8 cellular contexts compared by ENCODE assay signal in the genomic region with DNA sequence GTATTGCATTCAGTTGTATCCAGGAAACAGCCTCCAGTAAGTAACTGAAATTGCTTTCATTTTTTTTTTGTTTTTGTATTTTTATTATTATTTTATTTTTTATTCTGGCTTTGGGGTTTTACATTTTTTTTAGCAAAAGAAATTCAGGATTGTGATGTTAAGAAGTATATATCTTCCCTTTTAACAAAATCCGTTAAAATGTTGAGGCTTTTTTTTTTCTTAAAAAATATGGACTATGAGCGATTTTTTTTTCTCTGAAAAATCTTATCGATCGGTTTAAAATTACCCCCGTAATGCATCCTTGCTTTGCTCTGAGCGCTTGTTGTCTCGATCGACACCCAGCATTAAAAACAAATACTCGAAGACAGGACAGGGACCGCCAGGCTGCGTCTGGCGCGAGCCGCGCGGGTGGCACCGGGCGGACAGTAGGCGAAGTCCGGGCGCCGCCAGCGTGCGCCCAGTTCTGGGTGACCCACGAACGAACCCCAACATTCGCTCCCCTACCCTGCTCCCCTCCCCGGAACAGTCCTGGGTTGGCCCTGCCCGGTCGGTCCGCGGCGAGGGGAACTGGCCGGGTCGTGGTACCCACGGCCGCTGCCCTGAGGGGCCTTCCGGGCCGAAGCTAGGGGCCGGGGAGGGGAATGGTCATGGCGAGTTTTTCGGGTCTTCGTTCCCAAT. TPM values are rescaled to one million over a fixed set of nuclear protein-coding genes. Genes with fewer than 3 reads are reported as not detected.
A peak's percentile ranks its signal among the peaks of the same experiment; 100 is the strongest.
DNase-seq lines count a peak whose midpoint lies in the region; ATAC-seq, FAIRE-seq and TF ChIP-seq lines count a peak whose summit lies in the region.

No MANE protein-coding gene starts in this region.

- no peaks in the 10 kb centered on the region for H3K9me3 Mint-ChIP-seq in activated CD4-positive, alpha-beta memory T cell treated with anti-CD3 and anti-CD28 coated beads for 36 hours
- peaks cover 0 to 25% (median 0%) of the 10 kb centered on the region in 8 donors for H3K9me3 Mint-ChIP-seq in CD4-positive, alpha-beta memory T cell

- H3K27me3 ChIP-seq in CD4-positive, alpha-beta memory T cell (ENCODE audit: insufficient read depth, low read length), result peaks cover 73% of the 10 kb centered on the region

- H3K4me3 ChIP-seq in kidney (ENCODE audit: low read length in 2 of 2), result peak overlapping the region; percentile 69 to 83
- no peak overlapping the region for H3K4me3 ChIP-seq in CD4-positive, alpha-beta memory T cell (ENCODE audit: low read length in 2 of 2)

- peaks cover 16 to 23% of the 10 kb centered on the region in 2 donors for H3K4me1 ChIP-seq in kidney (ENCODE audit: control insufficient read depth in 1 of 2, insufficient read depth in 1 of 2, low read depth in 1 of 2, low read length in 2 of 2)
- peaks cover 62% of the 10 kb centered on the region for H3K4me1 ChIP-seq in CD4-positive, alpha-beta memory T cell (ENCODE audit: insufficient read depth, low read length)

- H3K9me3 ChIP-seq in kidney (ENCODE audit: control insufficient read depth in 1 of 2, low read length in 2 of 2), result no peaks in the 10 kb centered on the region
- no peaks in the 10 kb centered on the region for H3K9me3 ChIP-seq in CD4-positive, alpha-beta memory T cell (ENCODE audit: control insufficient read depth in 1 of 2, low read length in 2 of 2)

- no peak for FAIRE-seq in kidney (lab: Jason Lieb, UNC)

- H3K27ac ChIP-seq in kidney (ENCODE audit: low read depth in 2 of 2, low read length in 2 of 2) (peak overlapping the region; percentile 88 to 93), substantia nigra (ENCODE audit: low read depth, low read length, poor library complexity, severe bottlenecking) (peak overlapping the region; percentile 93)
- H3K27ac ChIP-seq in CD4-positive, alpha-beta memory T cell (ENCODE audit: low read depth, low read length), result no peak overlapping the region

- peaks cover 27% of the 10 kb centered on the region for H3K4me1 Mint-ChIP-seq in activated CD4-positive, alpha-beta memory T cell treated with anti-CD3 and anti-CD28 coated beads for 36 hours (ENCODE audit: low read depth)
- H3K4me1 Mint-ChIP-seq in CD4-positive, alpha-beta memory T cell, result peaks cover 12 to 43% (median 27%) of the 10 kb centered on the region in 4 donors

- peaks cover 55% of the 10 kb centered on the region for H3K27me3 Mint-ChIP-seq in activated CD4-positive, alpha-beta memory T cell treated with anti-CD3 and anti-CD28 coated beads for 36 hours
- peaks cover 32 to 41% of the 10 kb centered on the region in 2 donors for H3K27me3 Mint-ChIP-seq in CD4-positive, alpha-beta memory T cell

- peak overlapping the region; percentile 77 to 87 for H3K9ac ChIP-seq in kidney (ENCODE audit: low read length in 2 of 2)

- DNase-seq in NCI-H2171 treated with DMSO at 0.1 percent for 48 hours (lab: John Stamatoyannopoulos, UW) (peak; percentile 56), NCI-H2171 (lab: John Stamatoyannopoulos, UW) (no peak), kidney (no peak), substantia nigra (lab: John Stamatoyannopoulos, UW) (peak in 3 of 49 donors; percentile 25 to 57 (median 34)), occipital lobe (lab: John Stamatoyannopoulos, UW) (no peak)
- DNase-seq in activated CD4-positive, alpha-beta memory T cell treated with anti-CD3 and anti-CD28 coated beads for 36 hours, result no peak
- DNase-seq in CD4-positive, alpha-beta memory T cell, result no peak

- peaks cover 2% of the 10 kb centered on the region for H3K36me3 Mint-ChIP-seq in activated CD4-positive, alpha-beta memory T cell treated with anti-CD3 and anti-CD28 coated beads for 36 hours
- peaks cover 0 to 5% of the 10 kb centered on the region in 2 donors for H3K36me3 Mint-ChIP-seq in CD4-positive, alpha-beta memory T cell

- no peaks in the 10 kb centered on the region for H3K36me3 ChIP-seq in kidney (ENCODE audit: control insufficient read depth in 1 of 2, insufficient read depth in 2 of 2, low read length in 2 of 2)
- H3K36me3 ChIP-seq in CD4-positive, alpha-beta memory T cell (ENCODE audit: insufficient read depth, low read length), result no peaks in the 10 kb centered on the region

- POLR2A ChIA-PET in activated CD4-positive, alpha-beta memory T cell treated with anti-CD3 and anti-CD28 coated beads for 36 hours (lab: Charles Lee), result no interaction called here
- POLR2A ChIA-PET in CD4-positive, alpha-beta memory T cell (lab: Charles Lee; ENCODE audit: partially characterized antibody), result interaction anchor here (0.7 to 2.1 kb wide), 3 partner anchors 11 to 116 kb away, joined by 3 to 15 read pairs (median 4); a partner anchor contains a TSS

- ATAC-seq in GM19395 (IDR thresholded peaks at IDR 0.05; ENCODE audit: unreplicated experiment), result no peak

- intact Hi-C loops in activated CD4-positive, alpha-beta memory T cell treated with anti-CD3 and anti-CD28 coated beads for 36 hours (cut with micrococcal nuclease), result loop anchor here (1.0 to 5.0 kb wide), 5 partner anchors 49 to 1583 kb away; a partner anchor contains a TSS
- intact Hi-C loops in kidney (cut with DNase I), result loop anchor here (2.0 kb wide), 1 partner anchor 115 kb away; no protein-coding TSS in a partner anchor
- intact Hi-C loops in CD4-positive, alpha-beta memory T cell (cut with micrococcal nuclease), result loop anchor here (2.0 to 10.0 kb wide), 2 partner anchors 89 to 115 kb away; no protein-coding TSS in a partner anchor

- no peak for TF ChIP-seq CTCF in kidney (IDR thresholded peaks at IDR 0.05; ENCODE audit: borderline replicate concordance, extremely low read depth, insufficient read depth)

- no peak overlapping the region for H3K27ac Mint-ChIP-seq in activated CD4-positive, alpha-beta memory T cell treated with anti-CD3 and anti-CD28 coated beads for 36 hours
- peak overlapping the region in 2 of 7 donors; percentile 83 to 87 for H3K27ac Mint-ChIP-seq in CD4-positive, alpha-beta memory T cell

- CTCF ChIA-PET in activated CD4-positive, alpha-beta memory T cell treated with anti-CD3 and anti-CD28 coated beads for 36 hours (lab: Charles Lee), result interaction anchor here (0.6 to 1.2 kb wide), 4 partner anchors 89 to 233 kb away, joined by 3 to 7 read pairs (median 4); no protein-coding TSS in a partner anchor
- CTCF ChIA-PET in CD4-positive, alpha-beta memory T cell (lab: Charles Lee; ENCODE audit: partially characterized antibody), result no interaction called here

- peak overlapping the region; percentile 53 for H3K4me3 Mint-ChIP-seq in activated CD4-positive, alpha-beta memory T cell treated with anti-CD3 and anti-CD28 coated beads for 36 hours
- peak overlapping the region in 3 of 8 donors; percentile 35 to 82 (median 59) for H3K4me3 Mint-ChIP-seq in CD4-positive, alpha-beta memory T cell

RNA-seq across cellular contexts. Expression of a gene that starts 0.5 kb away (rescaled TPM):
- total RNA-seq in activated CD4-positive, alpha-beta memory T cell treated with anti-CD3 and anti-CD28 coated beads for 36 hours, result under 1 TPM in 1 of 2 experiments, not detected in 1; 0.10 TPM
- 20.5 TPM for total RNA-seq in kidney
- 2.6 TPM for polyA plus RNA-seq in kidney (ENCODE audit: insufficient read depth, low read depth, low replicate concordance)
- 7.6 TPM for total RNA-seq in occipital lobe
- total RNA-seq in CD4-positive, alpha-beta memory T cell, result not detected
- not detected for polyA plus RNA-seq in CD4-positive, alpha-beta memory T cell

Comparison
In these comparisons a context has a peak if more than half of its experiments do, and no peak if none do; other contexts are left out.
1. H3K4me3 ChIP-seq: peak in kidney (2 of 2); none in CD4-positive, alpha-beta memory T cell (0 of 2).